ENCODE assay signal across 8 cellular contexts in the genomic region with DNA sequence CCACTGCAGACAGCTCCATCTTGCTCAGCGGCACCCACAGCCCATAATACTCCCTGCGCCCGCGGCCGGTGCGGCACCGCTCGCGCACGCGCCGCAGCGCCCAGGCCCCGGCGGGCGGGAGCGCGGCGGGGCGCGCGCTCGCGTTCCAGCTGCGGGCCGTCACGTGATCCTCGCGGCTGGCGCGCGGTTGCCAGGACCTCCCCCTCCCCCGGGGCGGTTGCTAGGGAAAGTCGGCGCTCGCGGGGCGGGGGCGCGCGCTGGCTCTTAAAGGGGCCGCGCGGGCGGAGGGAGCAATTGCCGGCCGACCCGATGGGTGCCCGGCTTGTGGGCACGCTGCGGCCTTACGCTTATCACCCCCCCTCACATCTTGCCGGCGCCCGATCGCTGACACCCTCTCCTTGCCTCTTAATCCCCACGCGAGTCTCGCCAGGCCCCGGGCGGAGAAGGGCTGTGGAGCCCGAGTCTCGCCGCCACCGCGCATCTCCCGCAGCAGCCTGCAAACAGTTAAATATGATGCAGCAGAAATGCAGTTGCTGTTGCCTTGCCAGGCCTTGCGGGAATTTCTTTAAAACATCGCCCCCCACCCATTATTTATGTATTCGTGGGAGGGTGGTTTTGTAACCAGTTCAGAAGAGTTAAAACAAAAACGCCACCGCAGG. TPM values are rescaled to one million over a fixed set of nuclear protein-coding genes. Genes with fewer than 3 reads are reported as not detected.
DNase-seq lines count a peak whose midpoint lies in the region; ATAC-seq and TF ChIP-seq lines count a peak whose summit lies in the region.

Gene CBX6 (minus strand): TSS at position 45 of the 659 bp plus-strand sequence. CDS start 26 bp downstream, at position 19.

- H3K4me3 Mint-ChIP-seq in naive B cell, result peak within 1 kb of the TSS; percentile 87 to 96 (median 94)
- peak within 1 kb of the TSS; percentile 94 for H3K4me3 Mint-ChIP-seq in stimulated activated effector memory CD8-positive, alpha-beta T cell treated with anti-CD3 and anti-CD28 coated beads, Interleukin-12 subunit alpha, Interleukin-12 subunit beta, amount 100 ng/mL, for 72 hours

- H3K4me1 ChIP-seq in Loucy (ENCODE audit: insufficient read depth, low read length, poor library complexity, severe bottlenecking), result peaks cover 27% of the 10 kb centered on the region

- H3K4me1 Mint-ChIP-seq in naive B cell, result peaks cover 28 to 38% (median 37%) of the 10 kb centered on the region in 3 donors
- peaks cover 57% of the 10 kb centered on the region for H3K4me1 Mint-ChIP-seq in stimulated activated effector memory CD8-positive, alpha-beta T cell treated with anti-CD3 and anti-CD28 coated beads, Interleukin-12 subunit alpha, Interleukin-12 subunit beta, amount 100 ng/mL, for 72 hours

- peak within 1 kb of the TSS; percentile 95 for H3K4me3 ChIP-seq in Loucy (ENCODE audit: low read length, poor library complexity, severe bottlenecking)

- POLR2A ChIA-PET in RWPE1 (lab: Yijun Ruan, JAX; ENCODE audit: low non-redundant PET), result no interaction called here

- peak within 1 kb of the TSS; percentile 79 for H3K27ac ChIP-seq in RWPE1

- no peaks in the 10 kb centered on the region for H3K9me3 ChIP-seq in Loucy (ENCODE audit: insufficient read depth, low read depth, low read length)

- H3K9me3 Mint-ChIP-seq in naive B cell, result no peaks in the 10 kb centered on the region
- H3K9me3 Mint-ChIP-seq in stimulated activated effector memory CD8-positive, alpha-beta T cell treated with anti-CD3 and anti-CD28 coated beads, Interleukin-12 subunit alpha, Interleukin-12 subunit beta, amount 100 ng/mL, for 72 hours, result no peaks in the 10 kb centered on the region

- no peaks in the 10 kb centered on the region for H3F3A ChIP-seq in Loucy (ENCODE audit: low read depth)

- peak within 1 kb of the TSS; percentile 76 to 92 (median 90) for H3K27ac Mint-ChIP-seq in naive B cell
- peak within 1 kb of the TSS; percentile 89 for H3K27ac Mint-ChIP-seq in stimulated activated effector memory CD8-positive, alpha-beta T cell treated with anti-CD3 and anti-CD28 coated beads, Interleukin-12 subunit alpha, Interleukin-12 subunit beta, amount 100 ng/mL, for 72 hours

- CTCF ChIA-PET in RWPE1 (lab: Yijun Ruan, JAX), result interaction anchor here (2.4 kb wide), 1 partner anchor 131 kb away, joined by 14 read pairs; no protein-coding TSS in a partner anchor

- peak within 1 kb of the TSS; percentile 99 for H2AFZ ChIP-seq in Loucy (ENCODE audit: low read length)

- peaks cover 38% of the 10 kb centered on the region for H4K20me1 ChIP-seq in Loucy (ENCODE audit: insufficient read depth, low read length, poor library complexity, severe bottlenecking)

- H3K79me2 ChIP-seq in Loucy (ENCODE audit: insufficient read depth, low read length), result peaks cover 19% of the 10 kb centered on the region

- no peak for TF ChIP-seq CTCF in Loucy (conservative IDR thresholded peaks at IDR 0.05; ENCODE audit: low read length)
- TF ChIP-seq CTCF in RWPE1 (conservative IDR thresholded peaks at IDR 0.05; ENCODE audit: low read depth), result no peak

- H3K4me2 ChIP-seq in Loucy (ENCODE audit: low read depth, low read length, poor library complexity, severe bottlenecking), result peak within 1 kb of the TSS; percentile 98

- peaks cover 4% of the 10 kb centered on the region for H3K27me3 ChIP-seq in Loucy (ENCODE audit: insufficient read depth, low read length, poor library complexity, severe bottlenecking)

- no peaks in the 10 kb centered on the region for H3K9me2 ChIP-seq in Loucy (replicated peaks; ENCODE audit: low read depth, low read length)

- peaks cover 17 to 22% (median 17%) of the 10 kb centered on the region in 3 donors for H3K27me3 Mint-ChIP-seq in naive B cell

- peak; percentile 58 for DNase-seq in DMS79 (lab: John Stamatoyannopoulos, UW)
- DNase-seq in H4 (ENCODE audit: low spot score), result peak; percentile 77
- peak; percentile 90 for DNase-seq in RWPE1 (ENCODE audit: low spot score)
- peak; percentile 88 to 94 for DNase-seq in activated T-helper 1 cell treated with anti-CD3 and anti-CD28 coated beads, Interleukin-2, amount 50 U/mL, for 16 hours (ENCODE audit: low read depth in 1 of 2, low spot score in 1 of 2)
- peak; percentile 94 for DNase-seq in fibroblast of gingiva (ENCODE audit: low read depth)
- peak; percentile 93 for DNase-seq in naive B cell
- DNase-seq in stimulated activated effector memory CD8-positive, alpha-beta T cell treated with anti-CD3 and anti-CD28 coated beads, Interleukin-12 subunit alpha, Interleukin-12 subunit beta, amount 100 ng/mL, for 72 hours (ENCODE audit: low spot score in 2 of 2), result peak; percentile 93 to 98

- no peaks in the 10 kb centered on the region for H3K36me3 Mint-ChIP-seq in naive B cell
- peaks cover 33% of the 10 kb centered on the region for H3K36me3 Mint-ChIP-seq in stimulated activated effector memory CD8-positive, alpha-beta T cell treated with anti-CD3 and anti-CD28 coated beads, Interleukin-12 subunit alpha, Interleukin-12 subunit beta, amount 100 ng/mL, for 72 hours

- ATAC-seq in naive B cell (ENCODE audit: low read depth in 2 of 2), result peak; percentile 78
- ATAC-seq in stimulated activated effector memory CD8-positive, alpha-beta T cell treated with anti-CD3 and anti-CD28 coated beads, Interleukin-12 subunit alpha, Interleukin-12 subunit beta, amount 100 ng/mL, for 72 hours, result peak; percentile 75

- no peaks in the 10 kb centered on the region for H3K36me3 ChIP-seq in Loucy (ENCODE audit: insufficient read depth, low read length)

- peak within 1 kb of the TSS; percentile 85 for H3K9ac ChIP-seq in Loucy (ENCODE audit: low read depth, low read length, poor library complexity, severe bottlenecking)

RNA-seq across cellular contexts. Expression of gene CBX6, which starts in this region (rescaled TPM):
- 19.6 and 21.5 TPM in 2 replicates for total RNA-seq in H4 (2014; rRNA removed; shearing (Covaris generic))
- polyA plus RNA-seq in naive B cell (ENCODE audit: low read depth in 6 of 6), result 1 to 10 TPM; 1.1 to 5.0 (median 3.7) TPM

Comparison
In these comparisons a context has a peak if more than half of its experiments do, and no peak if none do; other contexts are left out.
1. Peak in every context shown above with its lines: DNase-seq, ATAC-seq, H3K4me3 ChIP-seq and H3K27ac ChIP-seq.